In the genomic region with DNA sequence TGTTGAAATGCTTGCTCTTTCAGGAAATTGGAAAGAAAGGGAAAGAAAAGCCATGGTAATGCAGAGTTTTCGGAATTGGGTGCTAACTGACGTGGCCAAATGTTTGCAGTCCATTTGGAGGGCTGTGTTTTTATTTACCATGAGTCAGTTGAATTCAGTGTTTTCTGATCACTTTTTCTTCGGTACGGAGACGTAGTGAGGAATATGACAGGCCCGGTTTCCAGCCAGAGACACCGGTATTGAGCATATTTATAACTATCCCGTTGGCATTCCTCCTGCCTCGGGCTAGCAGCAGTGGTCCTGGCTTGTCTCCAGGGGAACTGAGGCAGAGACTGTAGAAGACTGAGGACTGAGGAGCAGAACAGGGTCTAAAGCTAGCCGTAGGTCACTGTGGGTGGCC, we compare ENCODE assay signal across 8 cellular contexts. TPM values are rescaled to one million over a fixed set of nuclear protein-coding genes. Genes with fewer than 3 reads are reported as not detected.
DNase-seq lines count a peak whose midpoint lies in the region; ATAC-seq and TF ChIP-seq lines count a peak whose summit lies in the region.

No MANE protein-coding gene starts in this region.

- H3K14ac ChIP-seq in H9 (ENCODE audit: insufficient read depth, low read length), result no peak overlapping the region

- H3K4ac ChIP-seq in H9 (ENCODE audit: low read depth, low read length), result no peak overlapping the region

- 0 out of 5 replicates have a peak, but pooled peaks cover 0 to 4% of the 10 kb centered on the region in 2 experiments for H3K9me3 Mint-ChIP-seq in H9

- peak overlapping the region; percentile 72 to 96 for H3K4me3 ChIP-seq in foreskin fibroblast (ENCODE audit: low read depth in 1 of 2, low read length in 2 of 2)
- peak overlapping the region; percentile 79 to 85 (median 84) for H3K4me3 ChIP-seq in skeletal muscle tissue (ENCODE audit: low read length in 3 of 3)

- H3K18ac ChIP-seq in H9 (ENCODE audit: insufficient read length, low read depth, low read length), result no peak overlapping the region

- no peaks in the 10 kb centered on the region; the same call in none of the 2 replicates for H3K27me3 Mint-ChIP-seq in H9 (ENCODE audit: low read depth)
- no peaks in the 10 kb centered on the region for H3K27me3 Mint-ChIP-seq in T-helper 17 cell

- no peaks in the 10 kb centered on the region for H4K20me1 ChIP-seq in H9 (ENCODE audit: control insufficient read depth, insufficient read depth, insufficient read length)

- H3K27ac Mint-ChIP-seq in H9 (peak overlapping the region in 2 of 3 experiments; percentile 47 to 89; a peak in 3 of 7 replicates), T-helper 17 cell (peak overlapping the region; percentile 82)

- H3K27ac ChIP-seq in H9 (ENCODE audit: insufficient read length, low read depth, low read length) (no peak overlapping the region), skeletal muscle tissue (ENCODE audit: low read depth, low read length) (peak overlapping the region; percentile 8)

- no peak overlapping the region for H3K56ac ChIP-seq in H9 (ENCODE audit: insufficient read length, low read depth, low read length)

- no peak overlapping the region for H2AFZ ChIP-seq in H9 (ENCODE audit: low read length)

- H2BK20ac ChIP-seq in H9 (ENCODE audit: low read depth, low read length, poor library complexity, severe bottlenecking), result no peak overlapping the region

- no peak overlapping the region for H2BK15ac ChIP-seq in H9 (ENCODE audit: low read depth, low read length)

- peaks cover 5% of the 10 kb centered on the region for H3K23me2 ChIP-seq in H9 (ENCODE audit: insufficient read length, low read depth, low read length, poor library complexity, severe bottlenecking)

- ATAC-seq in T-helper 17 cell, result no peak
- ATAC-seq in HG03457 (IDR thresholded peaks at IDR 0.05; ENCODE audit: unreplicated experiment), result no peak
- no peak for ATAC-seq in GM18517 (IDR thresholded peaks at IDR 0.05; ENCODE audit: unreplicated experiment)
- no peak for ATAC-seq in HG02798 (IDR thresholded peaks at IDR 0.05; ENCODE audit: poor library complexity, unreplicated experiment)

- H3T11ph ChIP-seq in H9 (ENCODE audit: low read length), result no peak overlapping the region

- H4K5ac ChIP-seq in H9 (ENCODE audit: insufficient read length, low read depth, low read length), result no peak overlapping the region

- peaks cover 4% of the 10 kb centered on the region; the same call in 1 of the 2 replicates for H3K79me2 ChIP-seq in H9 (ENCODE audit: insufficient read depth, low read length)

- H4K8ac ChIP-seq in H9 (replicated peaks; ENCODE audit: insufficient read length, low read depth, low read length), result no peak overlapping the region

- H3K4me2 ChIP-seq in H9 (ENCODE audit: insufficient read depth, insufficient read length, low read length), result peak overlapping the region; percentile 89

- no peaks in the 10 kb centered on the region for H3K27me3 ChIP-seq in H9 (ENCODE audit: insufficient read depth, low read length)
- no peaks in the 10 kb centered on the region for H3K27me3 ChIP-seq in skeletal muscle tissue (ENCODE audit: control insufficient read depth in 3 of 3, insufficient read depth in 3 of 3, low read length in 3 of 3)

- no peak overlapping the region for H2BK120ac ChIP-seq in H9 (ENCODE audit: low read depth, low read length, poor library complexity, severe bottlenecking)

- no peak overlapping the region for H3K23ac ChIP-seq in H9 (ENCODE audit: insufficient read length, low read depth, low read length)

- H2BK5ac ChIP-seq in H9 (ENCODE audit: insufficient read length, low read length), result no peak overlapping the region

- peak overlapping the region; percentile 85 to 91 for H3K4me3 Mint-ChIP-seq in H9
- H3K4me3 Mint-ChIP-seq in T-helper 17 cell, result peak overlapping the region; percentile 90

- H3K9ac ChIP-seq in H9 (ENCODE audit: extremely low read depth, insufficient read length, low read length) (peak overlapping the region; percentile 42), skeletal muscle tissue (ENCODE audit: low read depth in 1 of 3, low read length in 3 of 3) (peak overlapping the region; percentile 86 to 93 (median 88))

- WGBS in H9 (ENCODE audit: extremely low coverage, insufficient read length, low lambda C conversion rate), result no CpG with 5 or more reads among the region's 10 CpGs

- peaks cover 2% of the 10 kb centered on the region; the same call in 1 of the 2 replicates for H3K4me1 ChIP-seq in H9 (ENCODE audit: insufficient read depth, low read length)
- peaks cover 7 to 13% (median 7%) of the 10 kb centered on the region in 3 donors for H3K4me1 ChIP-seq in skeletal muscle tissue (ENCODE audit: control insufficient read depth in 3 of 3, insufficient read depth in 3 of 3, low read length in 3 of 3)

- H3K36me3 ChIP-seq in skeletal muscle tissue (ENCODE audit: control insufficient read depth in 3 of 3, insufficient read depth in 3 of 3, low read length in 3 of 3), result peaks cover 16 to 31% (median 30%) of the 10 kb centered on the region in 3 donors

- peaks cover 2% of the 10 kb centered on the region for H3K79me1 ChIP-seq in H9 (ENCODE audit: insufficient read depth, low read depth, low read length, poor library complexity, severe bottlenecking)

- no peak overlapping the region for H4K91ac ChIP-seq in H9 (ENCODE audit: insufficient read length, low read depth, low read length)

- H2AK5ac ChIP-seq in H9 (ENCODE audit: insufficient read length, low read length), result no peak overlapping the region

- H3K9me3 ChIP-seq in H9 (ENCODE audit: control insufficient read depth, low read depth, low read length), result no peaks in the 10 kb centered on the region
- no peaks in the 10 kb centered on the region for H3K9me3 ChIP-seq in T-helper 17 cell (ENCODE audit: control insufficient read depth, low read length, poor library complexity, severe bottlenecking)
- no peaks in the 10 kb centered on the region for H3K9me3 ChIP-seq in skeletal muscle tissue (ENCODE audit: control insufficient read depth in 3 of 3, low read length in 3 of 3)

- H3K4me1 Mint-ChIP-seq in H9 (peaks cover 31 to 38% of the 10 kb centered on the region in 2 experiments), T-helper 17 cell (peaks cover 24% of the 10 kb centered on the region)

- TF ChIP-seq CTCF in H9 (conservative IDR thresholded peaks at IDR 0.05) (no peak), foreskin fibroblast (IDR thresholded peaks at IDR 0.05; ENCODE audit: low read depth, low read length) (no peak)

- DNase-seq in H9 (no peak), T-helper 17 cell (no peak), foreskin fibroblast (peak in 1 of 2 donors; percentile 16), CD1c-positive myeloid dendritic cell (ENCODE audit: extremely low spot score) (no peak)

- H2BK12ac ChIP-seq in H9 (ENCODE audit: insufficient read length, low read depth, low read length), result no peak overlapping the region

- H3K36me3 Mint-ChIP-seq in H9 (ENCODE audit: insufficient read depth in 1 of 3, low read depth in 3 of 3) (peaks cover 22 to 36% (median 35%) of the 10 kb centered on the region in 3 experiments), T-helper 17 cell (ENCODE audit: low read depth) (peaks cover 8% of the 10 kb centered on the region)

RNA-seq across cellular contexts. Expression of gene CDC16, which starts 1.0 kb away (rescaled TPM):
- total RNA-seq in H9 (2021) (86.9 and 91.9 TPM in 2 replicates), T-helper 17 cell (10 to 100 TPM; 47.8 to 69.3 TPM), skeletal muscle tissue (64.2 TPM)

RNA-seq across cellular contexts. Expression of gene UPF3A, which starts 45.7 kb away (rescaled TPM):
- total RNA-seq in H9 (2021) (81.8 and 85.0 TPM in 2 replicates), T-helper 17 cell (10 to 100 TPM; 33.2 to 52.4 TPM), skeletal muscle tissue (14.1 TPM)

RNA-seq across cellular contexts. Expression of gene CFAP97D2, which starts 56.6 kb away (rescaled TPM):
- not detected in 2 replicates for total RNA-seq in H9 (2021)
- total RNA-seq in T-helper 17 cell, result not detected
- not detected for total RNA-seq in skeletal muscle tissue
